ENCODE assay signal across 1 cellular context in the genomic region with DNA sequence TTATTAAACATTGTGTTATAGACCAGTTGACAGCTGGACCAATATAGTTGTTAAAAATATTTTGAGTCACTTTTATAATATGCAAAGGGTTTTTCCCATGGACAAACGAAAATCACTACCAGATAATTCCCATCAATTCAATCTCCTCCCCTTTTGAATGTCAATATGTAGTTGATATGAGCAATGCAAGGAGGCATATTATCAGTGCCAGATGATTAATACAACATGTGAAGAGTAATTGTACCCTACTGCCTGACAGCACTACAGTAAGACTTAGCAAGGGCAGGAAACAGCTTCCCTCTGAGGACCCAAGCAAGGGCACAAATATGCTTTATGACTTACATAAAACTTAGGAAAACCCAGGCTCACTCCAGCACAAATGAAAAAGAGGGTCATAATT.
TF ChIP-seq lines count a peak whose summit lies in the region.

No MANE protein-coding gene starts in this region.

TF ChIP-seq in A549, 52 proteins besides CTCF, POLR2A, EP300 and RAD21 (continued from another document):
- TF ChIP-seq TFCP2L1 (CRISPR knock-in tag; IDR thresholded peaks at IDR 0.05) (no peak), RFX5 (IDR thresholded peaks at IDR 0.05) (no peak), NFE2L2 (conservative IDR thresholded peaks at IDR 0.05; ENCODE audit: low read length) (no peak), FOSL2 (IDR thresholded peaks at IDR 0.05) (no peak), FOSL2 (CRISPR knock-in tag; IDR thresholded peaks at IDR 0.05) (no peak), POLR2AphosphoS2 (conservative IDR thresholded peaks at IDR 0.05; ENCODE audit: low read length) (no peak), EHMT2 (IDR thresholded peaks at IDR 0.05; ENCODE audit: low read depth) (no peak), HOXB13 (CRISPR knock-in tag; IDR thresholded peaks at IDR 0.05; ENCODE audit: low read depth) (no peak), MAFK (IDR thresholded peaks at IDR 0.05; ENCODE audit: partially characterized antibody) (no peak), NPAS2 (CRISPR knock-in tag; IDR thresholded peaks at IDR 0.05; ENCODE audit: borderline replicate concordance) (no peak), SMC3 (IDR thresholded peaks at IDR 0.05) (no peak), HEYL (CRISPR knock-in tag; IDR thresholded peaks at IDR 0.05) (no peak), RNF2 (IDR thresholded peaks at IDR 0.05; ENCODE audit: borderline replicate concordance, low read depth) (no peak)
TF ChIP-seq in A549: peak in this region for 0.
